In the genomic region with DNA sequence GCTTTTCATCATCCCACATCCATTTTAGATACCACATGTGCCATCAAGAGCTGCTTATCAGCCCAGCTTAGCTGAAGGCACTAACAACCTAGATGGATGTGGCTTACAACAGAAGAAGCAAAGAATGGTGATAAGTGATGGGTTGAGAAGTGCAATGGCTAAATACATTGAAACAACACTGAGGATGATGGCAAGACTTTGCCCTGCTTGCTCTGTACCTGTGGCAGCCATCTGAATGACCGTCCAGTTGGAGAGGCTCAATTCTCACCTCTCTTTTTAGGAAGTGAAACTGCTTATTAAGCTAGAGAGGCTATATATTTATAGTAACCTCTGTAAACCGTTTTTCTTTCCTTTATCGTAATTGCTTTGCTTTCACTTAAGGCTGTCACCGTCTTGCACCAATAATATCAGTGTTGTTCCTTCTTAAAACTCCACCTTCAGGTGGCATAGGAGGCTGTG, we compare ENCODE assay signal across 1 cellular context.
TF ChIP-seq lines count a peak whose summit lies in the region.

No MANE protein-coding gene starts in this region.

TF ChIP-seq in GM12878, 131 proteins besides CTCF, POLR2A, EP300 and RAD21 (continued from another document):
- TF ChIP-seq ELK1 (IDR thresholded peaks at IDR 0.05; ENCODE audit: low read depth, low read length): no peak
- no peak for TF ChIP-seq HDAC2 (IDR thresholded peaks at IDR 0.05)
- TF ChIP-seq NFXL1 (IDR thresholded peaks at IDR 0.05; ENCODE audit: borderline replicate concordance): no peak
- TF ChIP-seq SREBF2 (IDR thresholded peaks at IDR 0.05; ENCODE audit: low read length): no peak
- no peak for TF ChIP-seq ZNF24 (IDR thresholded peaks at IDR 0.05)
- TF ChIP-seq, protein P1, sequence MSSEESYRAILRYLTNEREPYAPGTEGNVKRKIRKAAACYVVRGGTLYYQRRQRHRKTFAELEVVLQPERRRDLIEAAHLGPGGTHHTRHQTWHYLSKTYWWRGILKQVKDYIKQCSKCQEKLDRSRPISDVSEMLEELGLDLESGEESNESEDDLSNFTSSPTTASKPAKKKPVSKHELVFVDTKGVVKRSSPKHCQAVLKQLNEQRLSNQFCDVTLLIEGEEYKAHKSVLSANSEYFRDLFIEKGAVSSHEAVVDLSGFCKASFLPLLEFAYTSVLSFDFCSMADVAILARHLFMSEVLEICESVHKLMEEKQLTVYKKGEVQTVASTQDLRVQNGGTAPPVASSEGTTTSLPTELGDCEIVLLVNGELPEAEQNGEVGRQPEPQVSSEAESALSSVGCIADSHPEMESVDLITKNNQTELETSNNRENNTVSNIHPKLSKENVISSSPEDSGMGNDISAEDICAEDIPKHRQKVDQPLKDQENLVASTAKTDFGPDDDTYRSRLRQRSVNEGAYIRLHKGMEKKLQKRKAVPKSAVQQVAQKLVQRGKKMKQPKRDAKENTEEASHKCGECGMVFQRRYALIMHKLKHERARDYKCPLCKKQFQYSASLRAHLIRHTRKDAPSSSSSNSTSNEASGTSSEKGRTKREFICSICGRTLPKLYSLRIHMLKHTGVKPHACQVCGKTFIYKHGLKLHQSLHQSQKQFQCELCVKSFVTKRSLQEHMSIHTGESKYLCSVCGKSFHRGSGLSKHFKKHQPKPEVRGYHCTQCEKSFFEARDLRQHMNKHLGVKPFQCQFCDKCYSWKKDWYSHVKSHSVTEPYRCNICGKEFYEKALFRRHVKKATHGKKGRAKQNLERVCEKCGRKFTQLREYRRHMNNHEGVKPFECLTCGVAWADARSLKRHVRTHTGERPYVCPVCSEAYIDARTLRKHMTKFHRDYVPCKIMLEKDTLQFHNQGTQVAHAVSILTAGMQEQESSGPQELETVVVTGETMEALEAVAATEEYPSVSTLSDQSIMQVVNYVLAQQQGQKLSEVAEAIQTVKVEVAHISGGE (CRISPR knock-in tag; IDR thresholded peaks at IDR 0.05): no peak
- no peak for TF ChIP-seq ZZZ3 (IDR thresholded peaks at IDR 0.05; ENCODE audit: control insufficient read depth, insufficient read length, low read depth)
- no peak for TF ChIP-seq FOXK2 (IDR thresholded peaks at IDR 0.05)
- TF ChIP-seq, protein P2, sequence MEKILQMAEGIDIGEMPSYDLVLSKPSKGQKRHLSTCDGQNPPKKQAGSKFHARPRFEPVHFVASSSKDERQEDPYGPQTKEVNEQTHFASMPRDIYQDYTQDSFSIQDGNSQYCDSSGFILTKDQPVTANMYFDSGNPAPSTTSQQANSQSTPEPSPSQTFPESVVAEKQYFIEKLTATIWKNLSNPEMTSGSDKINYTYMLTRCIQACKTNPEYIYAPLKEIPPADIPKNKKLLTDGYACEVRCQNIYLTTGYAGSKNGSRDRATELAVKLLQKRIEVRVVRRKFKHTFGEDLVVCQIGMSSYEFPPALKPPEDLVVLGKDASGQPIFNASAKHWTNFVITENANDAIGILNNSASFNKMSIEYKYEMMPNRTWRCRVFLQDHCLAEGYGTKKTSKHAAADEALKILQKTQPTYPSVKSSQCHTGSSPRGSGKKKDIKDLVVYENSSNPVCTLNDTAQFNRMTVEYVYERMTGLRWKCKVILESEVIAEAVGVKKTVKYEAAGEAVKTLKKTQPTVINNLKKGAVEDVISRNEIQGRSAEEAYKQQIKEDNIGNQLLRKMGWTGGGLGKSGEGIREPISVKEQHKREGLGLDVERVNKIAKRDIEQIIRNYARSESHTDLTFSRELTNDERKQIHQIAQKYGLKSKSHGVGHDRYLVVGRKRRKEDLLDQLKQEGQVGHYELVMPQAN (conservative IDR thresholded peaks at IDR 0.05): no peak; the same call in 1 of the 2 replicates
- no peak for TF ChIP-seq IRF3 (IDR thresholded peaks at IDR 0.05)
- TF ChIP-seq ZNF622 (IDR thresholded peaks at IDR 0.05): no peak
- no peak for TF ChIP-seq POLR2AphosphoS2 (IDR thresholded peaks at IDR 0.05; ENCODE audit: low read depth, low read length)
- TF ChIP-seq BMI1 (IDR thresholded peaks at IDR 0.05; ENCODE audit: borderline replicate concordance): peak; percentile 59; the same call in 1 of the 2 replicates
- TF ChIP-seq MYC (IDR thresholded peaks at IDR 0.05; ENCODE audit: insufficient read depth, insufficient read length, insufficient replicate concordance, low read length, severe bottlenecking): no peak
- TF ChIP-seq SMARCA5 (IDR thresholded peaks at IDR 0.05): no peak
- 0 out of 2 replicates have a peak, but pooled peaks have one; percentile 37 for TF ChIP-seq KDM1A (IDR thresholded peaks at IDR 0.05; ENCODE audit: borderline replicate concordance)
- TF ChIP-seq, protein P3, sequence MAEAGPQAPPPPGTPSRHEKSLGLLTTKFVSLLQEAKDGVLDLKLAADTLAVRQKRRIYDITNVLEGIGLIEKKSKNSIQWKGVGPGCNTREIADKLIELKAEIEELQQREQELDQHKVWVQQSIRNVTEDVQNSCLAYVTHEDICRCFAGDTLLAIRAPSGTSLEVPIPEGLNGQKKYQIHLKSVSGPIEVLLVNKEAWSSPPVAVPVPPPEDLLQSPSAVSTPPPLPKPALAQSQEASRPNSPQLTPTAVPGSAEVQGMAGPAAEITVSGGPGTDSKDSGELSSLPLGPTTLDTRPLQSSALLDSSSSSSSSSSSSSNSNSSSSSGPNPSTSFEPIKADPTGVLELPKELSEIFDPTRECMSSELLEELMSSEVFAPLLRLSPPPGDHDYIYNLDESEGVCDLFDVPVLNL (IDR thresholded peaks at IDR 0.05; ENCODE audit: low read depth, low read length): no peak
- TF ChIP-seq ETV6 (conservative IDR thresholded peaks at IDR 0.05 in 1 of 2, IDR thresholded peaks at IDR 0.05 in 1 of 2; ENCODE audit: borderline replicate concordance in 1 of 2, low read depth in 1 of 2): no peak
- no peak for TF ChIP-seq BRCA1 (IDR thresholded peaks at IDR 0.05; ENCODE audit: low read depth, low read length)
